In the genomic region with DNA sequence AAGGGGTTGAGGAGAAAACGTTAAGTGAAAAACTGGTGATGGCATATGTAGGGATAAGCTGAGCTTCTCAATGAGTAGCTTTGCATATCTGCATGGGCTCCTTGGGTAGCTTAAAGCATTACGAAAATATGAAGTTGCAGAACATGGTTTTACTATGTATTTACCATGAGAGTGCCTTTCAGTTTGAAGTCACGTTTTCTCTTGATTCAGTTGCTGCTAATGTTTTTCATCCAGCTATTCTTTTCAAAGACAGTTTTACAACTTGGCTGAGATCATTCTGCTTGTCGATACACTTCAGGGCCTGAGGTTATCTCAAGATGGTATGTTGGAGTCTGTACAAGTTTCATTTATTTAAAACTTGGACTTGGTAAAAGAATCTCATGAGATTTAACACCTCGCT, we compare ENCODE assay signal across 24 cellular contexts.
DNase-seq lines count a peak whose midpoint lies in the region; ATAC-seq, FAIRE-seq and TF ChIP-seq lines count a peak whose summit lies in the region.
"Had no signal": no experiment of that assay in that cellular context is flagged by ENCODE, and none has a peak within 500 bp of the region (broad histone marks: within the 10 kb centered on the region; RNA-seq: fewer than 3 reads in every experiment).

No MANE protein-coding gene starts in this region.

- H3K4me3 ChIP-seq in left ventricle myocardium inferior (no peak overlapping the region), heart left ventricle (no peak overlapping the region), GM12878 (no peak overlapping the region)
- H3K4me3 ChIP-seq: A549, BLaER1 had no signal

- H3K27me3 ChIP-seq in left ventricle myocardium inferior (ENCODE audit: low read depth), result no peaks in the 10 kb centered on the region
- H3K27me3 ChIP-seq in heart left ventricle, result no peaks in the 10 kb centered on the region
- H3K27me3 ChIP-seq in GM12878 (replicated peaks in 1 of 2; ENCODE audit: control insufficient read depth in 2 of 2, insufficient read depth in 2 of 2, low read length in 1 of 2), result no peaks in the 10 kb centered on the region
- H3K27me3 ChIP-seq: BE2C, BLaER1 had no signal

- RAD21 ChIA-PET in GM12878 (lab: Charles Lee; ENCODE audit: unreplicated experiment), result interaction anchor here (0.7 to 18.4 kb wide), 21 partner anchors 7 to 457 kb away, joined by 3 to 344 read pairs (median 10); partner anchors contain the start of gene EOMES

- in situ Hi-C loops in GM12878 (cut with MboI), result loop anchor here (10.0 kb wide), 1 partner anchor 423 kb away; no protein-coding TSS in a partner anchor

- FAIRE-seq in GM12878 (lab: Jason Lieb, UNC), result no peak
- FAIRE-seq: A549, GM12892, GM18507 had no signal

- peak overlapping the region; percentile 83 for H3K27ac ChIP-seq in left ventricle myocardium inferior (replicated peaks)
- peak overlapping the region in 2 of 12 donors; percentile 6 to 42 for H3K27ac ChIP-seq in heart left ventricle
- no peak overlapping the region for H3K27ac ChIP-seq in GM12878 (ENCODE audit: control insufficient read depth, insufficient read depth)
- H3K27ac ChIP-seq: 22Rv1, A549, BLaER1 had no signal

- DNase-seq in left ventricle myocardium inferior, result no peak
- DNase-seq in heart left ventricle, result no peak
- DNase-seq in GM12878 (ENCODE audit: low read depth, low spot score), result no peak
- no peak for DNase-seq in NCI-H524 treated with DMSO at 0.1 percent for 48 hours (lab: John Stamatoyannopoulos, UW)
- no peak for DNase-seq in NCI-H1694 (lab: John Stamatoyannopoulos, UW)
- DNase-seq: ACHN; BE2C; C1 segment of cervical spinal cord; CD4-positive, alpha-beta memory T cell; CD4-positive, CD25-positive, alpha-beta regulatory T cell; CD8-positive, alpha-beta memory T cell; COR-L47; DMS 273 treated with DMSO at 0.1 percent for 48 hours; DMS153; DMS53; DMS79; DND-41; EL; GDM1 had no signal

- SMC1A ChIA-PET in GM12878 (lab: Charles Lee; ENCODE audit: uncharacterized antibody, unreplicated experiment), result interaction anchor here (0.8 to 27.3 kb wide), 27 partner anchors 2 to 426 kb away, joined by 3 to 602 read pairs (median 6); partner anchors contain the start of gene EOMES

- H4K20me1 ChIP-seq in GM12878 (ENCODE audit: control insufficient read depth, insufficient read depth), result no peaks in the 10 kb centered on the region
- H4K20me1 ChIP-seq: BLaER1 had no signal

- BruUV-seq in GM12878 (replicated peaks; lab: Mats Ljungman, UMichigan), result no TSS peak

- no peak overlapping the region for H3K9ac ChIP-seq in GM12878 (ENCODE audit: control insufficient read depth, insufficient read depth, low read length)
- H3K9ac ChIP-seq: BLaER1 had no signal

- no peak overlapping the region for H3K4me2 ChIP-seq in GM12878 (ENCODE audit: control insufficient read depth, insufficient read depth)
- H3K4me2 ChIP-seq: A549, BLaER1 had no signal

- CTCF ChIA-PET in GM12878 (lab: Yijun Ruan, JAX), result interaction anchor here (0.7 to 2.2 kb wide), 8 partner anchors 9 to 113 kb away, joined by 3 to 12 read pairs (median 3); no protein-coding TSS in a partner anchor

- ATAC-seq in heart left ventricle (no peak), GM12878 (peak; percentile 27)
- ATAC-seq: A549 had no signal

- H3K36me3 ChIP-seq in left ventricle myocardium inferior (no peaks in the 10 kb centered on the region), heart left ventricle (no peaks in the 10 kb centered on the region), GM12878 (ENCODE audit: control insufficient read depth in 2 of 2, insufficient read depth in 2 of 2, low read length in 1 of 2) (no peaks in the 10 kb centered on the region)
- H3K36me3 ChIP-seq: BE2C, BLaER1 had no signal

- TF ChIP-seq CTCF in left ventricle myocardium inferior (IDR thresholded peaks at IDR 0.05; ENCODE audit: borderline replicate concordance), result no peak
- no peak for TF ChIP-seq CTCF in heart left ventricle (IDR thresholded peaks at IDR 0.05)
- no peak for TF ChIP-seq CTCF in GM12878 (IDR thresholded peaks at IDR 0.05 in 2 of 3, conservative IDR thresholded peaks at IDR 0.05 in 1 of 3; ENCODE audit: control insufficient read depth in 2 of 3, extremely low read depth in 1 of 3, insufficient read depth in 1 of 3, low read depth in 3 of 3, low read length in 3 of 3)

- no peaks in the 10 kb centered on the region for H3K9me3 ChIP-seq in left ventricle myocardium inferior (replicated peaks)
- no peaks in the 10 kb centered on the region for H3K9me3 ChIP-seq in heart left ventricle
- H3K9me3 ChIP-seq in GM12878 (replicated peaks; ENCODE audit: control insufficient read depth, insufficient read depth, low read length), result no peaks in the 10 kb centered on the region; the same call in 2 of the 3 replicates
- H3K9me3 ChIP-seq: A549, BE2C, BLaER1 had no signal

- peaks cover 8% of the 10 kb centered on the region for H3K4me1 ChIP-seq in left ventricle myocardium inferior
- peaks cover 0 to 25% (median 0%) of the 10 kb centered on the region in 12 donors for H3K4me1 ChIP-seq in heart left ventricle
- no peaks in the 10 kb centered on the region for H3K4me1 ChIP-seq in GM12878 (ENCODE audit: control insufficient read depth, insufficient read depth, low read length)
- H3K4me1 ChIP-seq: BE2C, BLaER1 had no signal

- no peak for TF ChIP-seq POLR2A in heart left ventricle (IDR thresholded peaks at IDR 0.05)
- no peak for TF ChIP-seq POLR2A in GM12878 (IDR thresholded peaks at IDR 0.05; ENCODE audit: low read depth, low read length)

- TF ChIP-seq EP300 in GM12878 (IDR thresholded peaks at IDR 0.05; ENCODE audit: borderline replicate concordance in 1 of 2, control insufficient read depth in 1 of 2, low read depth in 2 of 2, low read length in 2 of 2), result no peak

- no peak for TF ChIP-seq RAD21 in GM12878 (IDR thresholded peaks at IDR 0.05; ENCODE audit: insufficient read depth, low read depth, low read length)

- no peaks in the 10 kb centered on the region for H3K79me2 ChIP-seq in GM12878 (ENCODE audit: control insufficient read depth, insufficient read depth, low read length)

- POLR2A ChIA-PET in GM12878 (lab: Charles Lee), result interaction anchor here (0.6 to 6.2 kb wide), 8 partner anchors 10 to 126 kb away, joined by 3 to 54 read pairs (median 4); no protein-coding TSS in a partner anchor

- H2AFZ ChIP-seq in GM12878 (ENCODE audit: control insufficient read depth, low read depth, low read length), result no peak overlapping the region

- 54 to 63% (median 61%) methylated on average over 5 of the region's 5 CpGs for WGBS in heart left ventricle, 4 donors
- whole genome bisulfite sequencing in GM12878 (ENCODE audit: insufficient coverage, insufficient replicate concordance, low lambda C conversion rate, missing lambda C conversion rate), result 2% methylated on average over 5 of the region's 5 CpGs

- intact Hi-C loops in left ventricle myocardium inferior (cut with micrococcal nuclease), result no loop called here
- intact Hi-C loops in heart left ventricle (cut with DNase I), result no loop called here
- intact Hi-C loops in GM12878 (cut with micrococcal nuclease; ENCODE audit: unreplicated experiment), result loop anchor here (5.0 kb wide), 3 partner anchors 79 to 416 kb away; partner anchors contain the start of gene EOMES

TF ChIP-seq in GM12878, 131 proteins besides CTCF, POLR2A, EP300 and RAD21 (continues in another document):
- TF ChIP-seq POLR2AphosphoS2 (IDR thresholded peaks at IDR 0.05; ENCODE audit: low read depth, low read length) (no peak), RAD51 (IDR thresholded peaks at IDR 0.05) (no peak), JUNB (IDR thresholded peaks at IDR 0.05) (no peak), BHLHE40 (IDR thresholded peaks at IDR 0.05; ENCODE audit: borderline replicate concordance in 1 of 2, low read depth in 2 of 2, low read length in 1 of 2) (peak; percentile 69 to 76; a peak in 3 of 4 replicates), ZZZ3 (IDR thresholded peaks at IDR 0.05; ENCODE audit: control insufficient read depth, insufficient read length, low read depth) (no peak), BRCA1 (IDR thresholded peaks at IDR 0.05; ENCODE audit: low read depth, low read length) (no peak), SMAD5 (IDR thresholded peaks at IDR 0.05; ENCODE audit: low read depth) (no peak), ZBTB33 (IDR thresholded peaks at IDR 0.05) (no peak), NR2C1 (IDR thresholded peaks at IDR 0.05) (no peak), MLLT1 (IDR thresholded peaks at IDR 0.05) (peak; percentile 52; the same call in 1 of the 2 replicates), GABPA (IDR thresholded peaks at IDR 0.05; ENCODE audit: low read depth) (no peak), HDAC2 (IDR thresholded peaks at IDR 0.05) (no peak), MEF2B (IDR thresholded peaks at IDR 0.05; ENCODE audit: partially characterized antibody, poor library complexity, severe bottlenecking) (peak; percentile 88), RB1 (IDR thresholded peaks at IDR 0.05; ENCODE audit: borderline replicate concordance) (no peak)
